In genomic region chr17:58317421-58318064, GRCh38 we compare ENCODE assay signal across 8 cellular contexts. TPM values are rescaled to one million over a fixed set of nuclear protein-coding genes. Genes with fewer than 3 reads are reported as not detected.
DNase-seq lines count a peak whose midpoint lies in the region; ATAC-seq, FAIRE-seq and TF ChIP-seq lines count a peak whose summit lies in the region.

No MANE protein-coding gene starts in this region.

- peak; percentile 80 for FAIRE-seq in K562 (lab: Jason Lieb, UNC)

- H3K27me3 ChIP-seq in Loucy (ENCODE audit: insufficient read depth, low read length, poor library complexity, severe bottlenecking) (no peaks in the 10 kb centered on the region), K562 (ENCODE audit: control insufficient read depth in 2 of 2, insufficient read depth in 2 of 2, low read length in 2 of 2) (no peaks in the 10 kb centered on the region)

- no peak overlapping the region for H2AFZ ChIP-seq in Loucy (ENCODE audit: low read length)
- no peak overlapping the region for H2AFZ ChIP-seq in K562 (ENCODE audit: low read depth, low read length)

- 22% methylated on average over 5 of the region's 5 CpGs for WGBS in K562 (ENCODE audit: insufficient coverage, low coverage, missing lambda C conversion rate)

- H3F3A ChIP-seq in Loucy (ENCODE audit: low read depth), result no peaks in the 10 kb centered on the region

- intact Hi-C loops in K562 (cut with micrococcal nuclease), result loop anchor here (1.0 kb wide), 1 partner anchor 130 kb away; no protein-coding TSS in a partner anchor

- DNase-seq in COR-L47 (lab: John Stamatoyannopoulos, UW) (peak; percentile 40), T-helper 2 cell (peak; percentile 27 to 94 (median 65)), K562 (ENCODE audit: extremely low read depth in 1 of 4, low spot score in 3 of 4) (peak in 2 of 4 experiments; percentile 58 to 59), left lobe of liver (ENCODE audit: low spot score) (no peak), DMS79 (lab: John Stamatoyannopoulos, UW) (no peak)
- DNase-seq in stimulated activated CD8-positive, alpha-beta memory T cell treated with anti-CD3 and anti-CD28 coated beads, Interleukin-2, amount 100 ng/mL, for 48 hours (ENCODE audit: low read depth in 2 of 2), result peak; percentile 45 to 53

- in situ Hi-C loops in K562 (cut with MboI), result no loop called here

- peaks cover 48% of the 10 kb centered on the region; the same call in 1 of the 2 replicates for H3K36me3 ChIP-seq in Loucy (ENCODE audit: insufficient read depth, low read length)
- no peaks in the 10 kb centered on the region for H3K36me3 ChIP-seq in K562 (ENCODE audit: control insufficient read depth, insufficient read depth, low read length)

- no peaks in the 10 kb centered on the region for H3K9me2 ChIP-seq in Loucy (replicated peaks; ENCODE audit: low read depth, low read length)

- H3K27ac ChIP-seq in K562 (ENCODE audit: extremely low read depth, low read depth, low read length), result no peak overlapping the region

- no peak for TF ChIP-seq EP300 in K562 (IDR thresholded peaks at IDR 0.05; ENCODE audit: low read length)

- peak; percentile 90 for TF ChIP-seq CTCF in Loucy (conservative IDR thresholded peaks at IDR 0.05; ENCODE audit: low read length)
- peak; percentile 78 to 84 (median 79) for TF ChIP-seq CTCF in K562 (IDR thresholded peaks at IDR 0.05 in 2 of 3, conservative IDR thresholded peaks at IDR 0.05 in 1 of 3; ENCODE audit: insufficient read depth in 2 of 3, low read depth in 1 of 3, low read length in 3 of 3)

- H3K9me3 ChIP-seq in Loucy (ENCODE audit: insufficient read depth, low read depth, low read length) (no peaks in the 10 kb centered on the region), K562 (replicated peaks; ENCODE audit: control insufficient read depth, insufficient read depth, low read depth, low read length) (no peaks in the 10 kb centered on the region)

- TF ChIP-seq RAD21 in K562 (CRISPR knock-in tag; conservative IDR thresholded peaks at IDR 0.05 in 1 of 2, IDR thresholded peaks at IDR 0.05 in 1 of 2), result peak; percentile 82 to 93

- H3K4me3 ChIP-seq in Loucy (ENCODE audit: low read length, poor library complexity, severe bottlenecking), result peak overlapping the region; percentile 24
- no peak overlapping the region for H3K4me3 ChIP-seq in K562

- BruUV-seq in K562 (replicated peaks; lab: Mats Ljungman, UMichigan), result no TSS peak

- peak; percentile 56 for ATAC-seq in GM21367 (IDR thresholded peaks at IDR 0.05; ENCODE audit: unreplicated experiment)
- ATAC-seq in K562, result peak; percentile 86
- ATAC-seq in left lobe of liver, result peak; percentile 95

- H3K79me2 ChIP-seq in Loucy (ENCODE audit: insufficient read depth, low read length), result peaks cover 18% of the 10 kb centered on the region
- no peaks in the 10 kb centered on the region for H3K79me2 ChIP-seq in K562 (ENCODE audit: control insufficient read depth, insufficient read depth, low read length)

- H3K4me2 ChIP-seq in Loucy (ENCODE audit: low read depth, low read length, poor library complexity, severe bottlenecking) (peak overlapping the region; percentile 37), K562 (ENCODE audit: insufficient read depth, low read length) (no peak overlapping the region)

- H4K20me1 ChIP-seq in Loucy (ENCODE audit: insufficient read depth, low read length, poor library complexity, severe bottlenecking) (peaks cover 26% of the 10 kb centered on the region), K562 (replicated peaks; ENCODE audit: control insufficient read depth, insufficient read depth, low read length) (no peaks in the 10 kb centered on the region)

- CTCF ChIA-PET in K562 (lab: Yijun Ruan, JAX; ENCODE audit: low intra/inter-chr PET ratio), result interaction anchor here (0.6 to 2.3 kb wide), 5 partner anchors 100 to 687 kb away, joined by 3 to 18 read pairs (median 4); partner anchors contain the start of gene RNF43

- TF ChIP-seq POLR2A in K562 (conservative IDR thresholded peaks at IDR 0.05), result no peak

- H3K9ac ChIP-seq in Loucy (ENCODE audit: low read depth, low read length, poor library complexity, severe bottlenecking) (peak overlapping the region; percentile 57), K562 (ENCODE audit: insufficient read depth in 1 of 2, low read depth in 2 of 2, low read length in 2 of 2) (no peak overlapping the region; a peak in 1 of 4 replicates)

- POLR2A ChIA-PET in K562 (lab: Yijun Ruan, JAX), result interaction anchor here (0.6 to 4.3 kb wide), 7 partner anchors 8 to 399 kb away, joined by 3 to 42 read pairs (median 10); partner anchors contain the start of gene TSPOAP1

- H3K4me1 ChIP-seq in Loucy (ENCODE audit: insufficient read depth, low read length, poor library complexity, severe bottlenecking) (peaks cover 15% of the 10 kb centered on the region), K562 (replicated peaks in 1 of 2; ENCODE audit: control insufficient read depth in 2 of 2, insufficient read depth in 2 of 2, low read length in 2 of 2) (peaks cover 0 to 17% of the 10 kb centered on the region in 2 experiments; a peak in 3 of 5 replicates)

- H3K9me1 ChIP-seq in K562 (ENCODE audit: control insufficient read depth, insufficient read depth, low read length), result no peaks in the 10 kb centered on the region

TF ChIP-seq in K562, 482 proteins besides CTCF, POLR2A, EP300 and RAD21 (continues in another document):
- TF ChIP-seq BHLHE40 (IDR thresholded peaks at IDR 0.05; ENCODE audit: low read length) (0 out of 2 replicates have a peak, but pooled peaks have one; percentile 16), STAG1 (CRISPR knock-in tag; IDR thresholded peaks at IDR 0.05; ENCODE audit: borderline replicate concordance) (peak; percentile 74; the same call in 1 of the 2 replicates), ESRRA (IDR thresholded peaks at IDR 0.05; ENCODE audit: borderline replicate concordance, low read depth) (0 out of 2 replicates have a peak, but pooled peaks have one; percentile 13), CC2D1A (IDR thresholded peaks at IDR 0.05) (0 out of 2 replicates have a peak, but pooled peaks have one; percentile 52)

RNA-seq across cellular contexts. Expression of gene TSPOAP1, which starts 11.1 kb away (rescaled TPM):
- total RNA-seq in K562 (2011; cell fraction: chromatin; rRNA removed; ENCODE audit: low replicate concordance), result 26.2 and 58.3 TPM in 2 replicates
- 24.0 and 24.1 TPM in 2 replicates for total RNA-seq in K562 (2011; cell fraction: nucleolus; rRNA removed)
- total RNA-seq in K562 (2011; cell fraction: nucleoplasm; rRNA removed), result 18.1 and 18.9 TPM in 2 replicates
- total RNA-seq in K562 (2014; rRNA removed) (1.0 and 1.8 TPM in 2 replicates), K562 (2014; rRNA removed; fragmentation: Illumina TruSeq; extraction: Trizol) (0.57 and 0.87 TPM in 2 replicates), K562 (2015; rRNA removed; fragmentation: Illumina TruSeq; extraction: Trizol) (0.94 and 1.2 TPM in 2 replicates), K562 (2021) (1.7 and 3.3 TPM in 2 replicates), left lobe of liver (6.5 TPM)
- polyA plus RNA-seq in K562 (2011; rRNA removed) (3.2 and 3.3 TPM in 2 replicates), K562 (2014; fragmentation: Illumina TruSeq; extraction: Trizol) (1.1 and 1.2 TPM in 2 replicates), K562 (2014; fragmentation: Nextera tagmentation; extraction: Ambion mirVana) (not detected), K562 (2014; rRNA removed) (1.6 and 3.9 TPM in 2 replicates)
- 2.4 and 2.6 TPM in 2 replicates for polyA plus RNA-seq in K562 (2011; cell fraction: cytosol; rRNA removed)
- 26.8 and 38.8 TPM in 2 replicates for polyA plus RNA-seq in K562 (2011; cell fraction: nucleus; rRNA removed)
- polyA plus RNA-seq in K562 (2012), result 3.0 and 5.1 TPM in 2 replicates
- polyA minus RNA-seq in K562 (2011; rRNA and poly(A)+ RNA removed), result 1.1 and 1.8 TPM in 2 replicates
- 0.76 and 2.1 TPM in 2 replicates for polyA minus RNA-seq in K562 (2011; cell fraction: cytosol; rRNA and poly(A)+ RNA removed)
- 4.1 and 6.2 TPM in 2 replicates for polyA minus RNA-seq in K562 (2011; cell fraction: nucleus; rRNA and poly(A)+ RNA removed)

RNA-seq across cellular contexts. Expression of gene SUPT4H1, which starts 34.5 kb away (rescaled TPM):
- 26.0 and 31.9 TPM in 2 replicates for total RNA-seq in K562 (2011; cell fraction: chromatin; rRNA removed; ENCODE audit: low replicate concordance)
- total RNA-seq in K562 (2011; cell fraction: nucleolus; rRNA removed), result 30.7 and 32.8 TPM in 2 replicates
- total RNA-seq in K562 (2011; cell fraction: nucleoplasm; rRNA removed), result 38.1 and 51.1 TPM in 2 replicates
- total RNA-seq in K562 (2014; rRNA removed) (62.1 and 94.0 TPM in 2 replicates), K562 (2014; rRNA removed; fragmentation: Illumina TruSeq; extraction: Trizol) (102 and 108 TPM in 2 replicates), K562 (2015; rRNA removed; fragmentation: Illumina TruSeq; extraction: Trizol) (90.6 and 94.8 TPM in 2 replicates), K562 (2021) (105 and 111 TPM in 2 replicates), left lobe of liver (40.0 TPM)
- polyA plus RNA-seq in K562 (2011; rRNA removed) (198 and 273 TPM in 2 replicates), K562 (2014; fragmentation: Illumina TruSeq; extraction: Trizol) (116 and 140 TPM in 2 replicates), K562 (2014; fragmentation: Nextera tagmentation; extraction: Ambion mirVana) (100 to 1,000 TPM; 235 to 320 TPM), K562 (2014; rRNA removed) (113 and 117 TPM in 2 replicates)
- 118 and 163 TPM in 2 replicates for polyA plus RNA-seq in K562 (2011; cell fraction: cytosol; rRNA removed)
- polyA plus RNA-seq in K562 (2011; cell fraction: nucleus; rRNA removed), result 45.3 and 71.9 TPM in 2 replicates
- polyA plus RNA-seq in K562 (2012), result 120 and 125 TPM in 2 replicates
- 107 and 135 TPM in 2 replicates for polyA minus RNA-seq in K562 (2011; rRNA and poly(A)+ RNA removed)
- polyA minus RNA-seq in K562 (2011; cell fraction: cytosol; rRNA and poly(A)+ RNA removed), result 23.5 and 42.2 TPM in 2 replicates
- 12.4 and 23.0 TPM in 2 replicates for polyA minus RNA-seq in K562 (2011; cell fraction: nucleus; rRNA and poly(A)+ RNA removed)

RNA-seq across cellular contexts. Expression of gene MPO, which starts 36.8 kb away (rescaled TPM):
- 0.12 and 0.14 TPM in 2 replicates for total RNA-seq in K562 (2011; cell fraction: chromatin; rRNA removed; ENCODE audit: low replicate concordance)
- total RNA-seq in K562 (2011; cell fraction: nucleolus; rRNA removed), result 0.17 TPM in 1 of 2 replicates, not detected in the other
- total RNA-seq in K562 (2011; cell fraction: nucleoplasm; rRNA removed), result not detected in 2 replicates
- total RNA-seq in K562 (2014; rRNA removed) (not detected in 2 replicates), K562 (2014; rRNA removed; fragmentation: Illumina TruSeq; extraction: Trizol) (not detected in 2 replicates), K562 (2015; rRNA removed; fragmentation: Illumina TruSeq; extraction: Trizol) (not detected in 2 replicates), K562 (2021) (0.47 TPM in 1 of 2 replicates, not detected in the other), left lobe of liver (0.43 TPM)
- polyA plus RNA-seq in K562 (2011; rRNA removed) (0.15 and 0.39 TPM in 2 replicates), K562 (2014; fragmentation: Illumina TruSeq; extraction: Trizol) (0.06 TPM in 1 of 2 replicates, not detected in the other), K562 (2014; fragmentation: Nextera tagmentation; extraction: Ambion mirVana) (under 1 TPM in 1 of 2 experiments, not detected in 1; 0.04 TPM), K562 (2014; rRNA removed) (0.03 TPM in 1 of 2 replicates, not detected in the other)
- 0.06 and 0.33 TPM in 2 replicates for polyA plus RNA-seq in K562 (2011; cell fraction: cytosol; rRNA removed)
- polyA plus RNA-seq in K562 (2011; cell fraction: nucleus; rRNA removed), result 0.06 and 0.34 TPM in 2 replicates
- polyA plus RNA-seq in K562 (2012), result 0.03 and 0.08 TPM in 2 replicates
- polyA minus RNA-seq in K562 (2011; rRNA and poly(A)+ RNA removed), result 0.06 and 0.32 TPM in 2 replicates
- not detected in 2 replicates for polyA minus RNA-seq in K562 (2011; cell fraction: cytosol; rRNA and poly(A)+ RNA removed)
- polyA minus RNA-seq in K562 (2011; cell fraction: nucleus; rRNA and poly(A)+ RNA removed), result not detected in 2 replicates

Comparison
In these comparisons a context has a peak if more than half of its experiments do, and no peak if none do; other contexts are left out.
1. DNase-seq: peak in COR-L47 (single experiment), T-helper 2 cell (5 of 5) and stimulated activated CD8-positive, alpha-beta memory T cell treated with anti-CD3 and anti-CD28 coated beads, Interleukin-2, amount 100 ng/mL, for 48 hours (2 of 2); none in left lobe of liver (single experiment) and DMS79 (single experiment).
2. Peak in every context shown above with its lines, with median percentiles within 50 percentile points of each other: ATAC-seq.